In the genomic region with DNA sequence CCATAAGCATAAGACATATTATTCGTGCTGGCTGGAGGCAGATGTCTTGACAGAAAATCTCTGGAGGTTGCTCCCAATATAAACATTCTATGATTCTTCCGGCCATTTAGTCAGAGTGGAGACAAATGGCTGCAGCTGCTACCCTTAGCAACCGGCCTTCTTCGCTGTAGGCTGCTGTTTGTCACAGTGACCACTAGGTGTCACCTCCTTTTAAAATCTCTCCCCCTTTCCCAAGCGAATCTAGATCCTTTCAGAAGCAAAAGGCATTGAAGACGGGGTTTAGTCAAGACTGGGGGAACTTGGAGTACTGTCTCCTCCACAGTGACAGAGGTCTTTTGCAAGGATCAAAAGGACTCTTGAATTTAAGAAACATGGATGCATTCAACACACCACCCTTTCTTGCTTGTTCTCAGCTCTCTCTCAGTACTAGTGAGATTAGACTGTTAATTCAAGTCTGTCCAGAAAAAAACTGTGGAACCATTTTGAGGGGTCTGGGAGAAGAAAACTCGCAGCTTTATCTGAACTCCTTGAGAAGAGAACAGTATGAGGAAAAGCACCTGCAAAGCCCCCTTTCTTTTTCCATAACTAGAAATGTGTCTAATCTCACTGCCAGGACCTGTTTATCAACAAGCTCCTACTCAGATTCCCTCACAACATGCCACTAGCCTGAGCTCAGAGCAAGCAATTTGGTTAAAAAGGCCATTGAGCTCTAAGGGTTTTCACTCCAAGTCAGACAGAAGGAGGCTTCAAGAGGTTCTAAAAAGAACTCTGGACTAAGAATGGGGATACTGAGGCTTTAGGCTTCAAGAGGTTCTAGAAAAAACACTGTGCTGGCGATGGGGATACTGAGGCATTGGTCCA, we compare ENCODE assay signal across 9 cellular contexts.
DNase-seq lines count a peak whose midpoint lies in the region; ATAC-seq, FAIRE-seq and TF ChIP-seq lines count a peak whose summit lies in the region.
"Had no signal": no experiment of that assay in that cellular context is flagged by ENCODE, and none has a peak within 500 bp of the region (broad histone marks: within the 10 kb centered on the region; RNA-seq: fewer than 3 reads in every experiment).

No MANE protein-coding gene starts in this region.

- POLR2A ChIA-PET in activated CD8-positive, alpha-beta T cell treated with anti-CD3 and anti-CD28 coated beads for 36 hours (lab: Charles Lee), result no interaction called here

- no peak for TF ChIP-seq POLR2A in GM18505 (IDR thresholded peaks at IDR 0.05; ENCODE audit: borderline replicate concordance, extremely low read depth, insufficient read depth, insufficient read length)

- peaks cover 10% of the 10 kb centered on the region for H3K27me3 Mint-ChIP-seq in activated CD8-positive, alpha-beta T cell treated with anti-CD3 and anti-CD28 coated beads for 36 hours

- DNase-seq in COLO829 (ENCODE audit: low spot score) (peak; percentile 48), NCI-H510A (lab: John Stamatoyannopoulos, UW) (peak; percentile 34), frontal cortex (ENCODE audit: low spot score in 2 of 2) (peak in 1 of 2 donors; percentile 42), occipital lobe (lab: John Stamatoyannopoulos, UW) (peak; percentile 21)
- peak; percentile 43 for DNase-seq in activated CD8-positive, alpha-beta T cell treated with anti-CD3 and anti-CD28 coated beads for 36 hours

- no peaks in the 10 kb centered on the region for H3K9me3 Mint-ChIP-seq in activated CD8-positive, alpha-beta T cell treated with anti-CD3 and anti-CD28 coated beads for 36 hours
- H3K9me3 Mint-ChIP-seq: T-helper 1 cell treated with Interleukin-12 subunit alpha and Interleukin-12 subunit beta and Interleukin-4 antibody, amounts not matched to agents 30 μg/mL and 1 μg/mL, for 36 hours had no signal

- peak; percentile 68 for TF ChIP-seq CTCF in activated CD8-positive, alpha-beta T cell treated with anti-CD3 and anti-CD28 coated beads for 36 hours (IDR thresholded peaks at IDR 0.05)

- no peaks in the 10 kb centered on the region for H3K4me1 Mint-ChIP-seq in activated CD8-positive, alpha-beta T cell treated with anti-CD3 and anti-CD28 coated beads for 36 hours (ENCODE audit: low read depth)

- no peaks in the 10 kb centered on the region for H3K36me3 Mint-ChIP-seq in activated CD8-positive, alpha-beta T cell treated with anti-CD3 and anti-CD28 coated beads for 36 hours (ENCODE audit: low read depth)

- peak; percentile 43 for FAIRE-seq in frontal cortex (lab: Jason Lieb, UNC)

- peak; percentile 70 for ATAC-seq in GM19397 (IDR thresholded peaks at IDR 0.05; ENCODE audit: unreplicated experiment)
- ATAC-seq in HG03520 (IDR thresholded peaks at IDR 0.05; ENCODE audit: unreplicated experiment), result peak; percentile 88
- ATAC-seq in activated CD8-positive, alpha-beta T cell treated with anti-CD3 and anti-CD28 coated beads for 36 hours, result peak; percentile 74
- ATAC-seq in GM18505 (IDR thresholded peaks at IDR 0.05; ENCODE audit: unreplicated experiment), result no peak

- no peak overlapping the region for H3K4me3 Mint-ChIP-seq in activated CD8-positive, alpha-beta T cell treated with anti-CD3 and anti-CD28 coated beads for 36 hours
- H3K4me3 Mint-ChIP-seq: T-helper 1 cell treated with Interleukin-12 subunit alpha and Interleukin-12 subunit beta and Interleukin-4 antibody, amounts not matched to agents 30 μg/mL and 1 μg/mL, for 36 hours had no signal

- CTCF ChIA-PET in activated CD8-positive, alpha-beta T cell treated with anti-CD3 and anti-CD28 coated beads for 36 hours (lab: Charles Lee), result interaction anchor here (0.7 to 1.9 kb wide), 14 partner anchors 9 to 913 kb away, joined by 3 to 10 read pairs (median 3); no protein-coding TSS in a partner anchor

- intact Hi-C loops in activated CD8-positive, alpha-beta T cell treated with anti-CD3 and anti-CD28 coated beads for 36 hours (cut with micrococcal nuclease), result loop anchor here (10.0 kb wide), 1 partner anchor 552 kb away; no protein-coding TSS in a partner anchor

- H3K27ac Mint-ChIP-seq in activated CD8-positive, alpha-beta T cell treated with anti-CD3 and anti-CD28 coated beads for 36 hours, result no peak overlapping the region
- H3K27ac Mint-ChIP-seq: T-helper 1 cell treated with Interleukin-12 subunit alpha and Interleukin-12 subunit beta and Interleukin-4 antibody, amounts not matched to agents 30 μg/mL and 1 μg/mL, for 36 hours had no signal
